ENCODE assay signal across 17 cellular contexts in genomic region chr2:177882501-177882900, GRCh38.
"Had no signal": no experiment of that assay in that cellular context is flagged by ENCODE, and none has a peak within 500 bp of the region (broad histone marks: within the 10 kb centered on the region; RNA-seq: fewer than 3 reads in every experiment).

No MANE protein-coding gene starts in this region.

- H3K27ac ChIP-seq: body of pancreas, cardiac muscle cell, spleen, thoracic aorta, upper lobe of left lung had no signal

- H3K9me3 Mint-ChIP-seq: activated naive CD4-positive, alpha-beta T cell treated with anti-CD3 and anti-CD28 coated beads, Interleukin-2, amount 50 U/mL, for 24 hours; natural killer cell had no signal

- H3K27ac Mint-ChIP-seq: activated naive CD4-positive, alpha-beta T cell treated with anti-CD3 and anti-CD28 coated beads, Interleukin-2, amount 50 U/mL, for 24 hours; natural killer cell had no signal

- H3K4me3 ChIP-seq: body of pancreas, cardiac muscle cell, heart right ventricle, spleen, thoracic aorta, upper lobe of left lung had no signal

- H3K4me3 Mint-ChIP-seq: activated naive CD4-positive, alpha-beta T cell treated with anti-CD3 and anti-CD28 coated beads, Interleukin-2, amount 50 U/mL, for 24 hours; natural killer cell had no signal

- H3K9me3 ChIP-seq: body of pancreas, thoracic aorta, upper lobe of left lung had no signal

- H3K27me3 ChIP-seq: body of pancreas, cardiac muscle cell, heart right ventricle, upper lobe of left lung had no signal

- ATAC-seq: body of pancreas, natural killer cell had no signal

- H3K4me1 ChIP-seq: body of pancreas, spleen, upper lobe of left lung had no signal

- H3K36me3 ChIP-seq: cardiac muscle cell, heart right ventricle, spleen, thoracic aorta, upper lobe of left lung had no signal

- DNase-seq: activated CD4-positive, alpha-beta T cell treated with anti-CD3 and anti-CD28 coated beads for 1 hour; activated CD4-positive, alpha-beta T cell treated with anti-CD3 and anti-CD28 coated beads, Interleukin-2, amount 50 U/mL, for 1 hour; activated gamma-delta T cell treated with Interleukin-2 at 50 U/mL for 16 hours; activated T-cell treated with anti-CD3 and anti-CD28 coated beads, Interleukin-2, amount 50 U/mL, for 1 hour; anterior cingulate cortex; body of pancreas; heart right ventricle; midbrain; natural killer cell; spleen; stimulated activated CD4-positive, alpha-beta T cell treated with anti-CD3 and anti-CD28 coated beads, Interleukin-4, amount 100 ng/mL, for 1 hour; stimulated activated naive CD4-positive, alpha-beta T cell; T-helper 1 cell; upper lobe of left lung had no signal

- H3K4me1 Mint-ChIP-seq: activated naive CD4-positive, alpha-beta T cell treated with anti-CD3 and anti-CD28 coated beads, Interleukin-2, amount 50 U/mL, for 24 hours; natural killer cell had no signal

- H3K36me3 Mint-ChIP-seq: activated naive CD4-positive, alpha-beta T cell treated with anti-CD3 and anti-CD28 coated beads, Interleukin-2, amount 50 U/mL, for 24 hours; natural killer cell had no signal
